In genomic region chr6:137698636-137699035, GRCh38 we compare ENCODE assay signal across 9 cellular contexts.
DNase-seq lines count a peak whose midpoint lies in the region; ATAC-seq and TF ChIP-seq lines count a peak whose summit lies in the region.
"Had no signal": no experiment of that assay in that cellular context is flagged by ENCODE, and none has a peak within 500 bp of the region (broad histone marks: within the 10 kb centered on the region; RNA-seq: fewer than 3 reads in every experiment).

No MANE protein-coding gene starts in this region.

- no peak overlapping the region for H3K4me2 ChIP-seq in hepatocyte

- H3K9me3 ChIP-seq in T-helper 17 cell (ENCODE audit: control insufficient read depth, low read length, poor library complexity, severe bottlenecking) (no peaks in the 10 kb centered on the region), hepatocyte (ENCODE audit: low read depth) (no peaks in the 10 kb centered on the region), upper lobe of right lung (no peaks in the 10 kb centered on the region)

- H3K9me3 Mint-ChIP-seq in natural killer cell treated with Interleukin-12 subunit alpha and Interleukin-12 subunit beta and Interleukin-15 and Interleukin-18, amount 100 ng/mL, for 72 hours, result no peaks in the 10 kb centered on the region
- no peaks in the 10 kb centered on the region for H3K9me3 Mint-ChIP-seq in natural killer cell
- H3K9me3 Mint-ChIP-seq: central memory CD8-positive, alpha-beta T cell had no signal

- H3K79me2 ChIP-seq in hepatocyte, result no peaks in the 10 kb centered on the region

- no peaks in the 10 kb centered on the region for H3K36me3 Mint-ChIP-seq in natural killer cell treated with Interleukin-12 subunit alpha and Interleukin-12 subunit beta and Interleukin-15 and Interleukin-18, amount 100 ng/mL, for 72 hours
- H3K36me3 Mint-ChIP-seq in natural killer cell (no peaks in the 10 kb centered on the region), T-helper 17 cell (ENCODE audit: low read depth) (no peaks in the 10 kb centered on the region)

- H3K27ac ChIP-seq in hepatocyte (peak overlapping the region; percentile 4), upper lobe of right lung (peak overlapping the region; percentile 19)

- no peaks in the 10 kb centered on the region for H3K9me2 ChIP-seq in hepatocyte (replicated peaks; ENCODE audit: insufficient read depth)

- H3K27me3 ChIP-seq in hepatocyte (no peaks in the 10 kb centered on the region), upper lobe of right lung (no peaks in the 10 kb centered on the region)

- peak; percentile 21 to 32 for ATAC-seq in natural killer cell treated with Interleukin-12 subunit alpha and Interleukin-12 subunit beta and Interleukin-15 and Interleukin-18, amount 100 ng/mL, for 72 hours
- ATAC-seq in natural killer cell (no peak), T-helper 17 cell (peak; percentile 59), upper lobe of right lung (peak; percentile 75), GM21737 (IDR thresholded peaks at IDR 0.05; ENCODE audit: unreplicated experiment) (no peak), HG03025 (IDR thresholded peaks at IDR 0.05; ENCODE audit: low FRiP score, unreplicated experiment) (no peak)

- H3K4me1 ChIP-seq in hepatocyte (ENCODE audit: insufficient read depth) (peaks cover 24% of the 10 kb centered on the region), upper lobe of right lung (peaks cover 13% of the 10 kb centered on the region)

- H3K4me1 Mint-ChIP-seq in natural killer cell treated with Interleukin-12 subunit alpha and Interleukin-12 subunit beta and Interleukin-15 and Interleukin-18, amount 100 ng/mL, for 72 hours (ENCODE audit: low read depth in 2 of 2), result peaks cover 16 to 17% of the 10 kb centered on the region in 2 donors
- H3K4me1 Mint-ChIP-seq in natural killer cell (peaks cover 11 to 12% of the 10 kb centered on the region in 2 donors), T-helper 17 cell (peaks cover 18% of the 10 kb centered on the region)

- no peak for DNase-seq in natural killer cell treated with Interleukin-12 subunit alpha and Interleukin-12 subunit beta and Interleukin-15 and Interleukin-18, amount 100 ng/mL, for 72 hours (ENCODE audit: low spot score)
- no peak for DNase-seq in natural killer cell
- DNase-seq in T-helper 17 cell, result no peak
- DNase-seq in hepatocyte (ENCODE audit: low spot score), result no peak
- DNase-seq in upper lobe of right lung, result no peak
- DNase-seq in LoVo (ENCODE audit: low spot score), result no peak

- H2AFZ ChIP-seq in hepatocyte, result no peak overlapping the region

- peaks cover 13 to 17% of the 10 kb centered on the region in 2 donors for H3K27me3 Mint-ChIP-seq in natural killer cell treated with Interleukin-12 subunit alpha and Interleukin-12 subunit beta and Interleukin-15 and Interleukin-18, amount 100 ng/mL, for 72 hours
- H3K27me3 Mint-ChIP-seq in natural killer cell (ENCODE audit: low read depth in 2 of 2), result peaks cover 27 to 30% of the 10 kb centered on the region in 2 donors
- H3K27me3 Mint-ChIP-seq in T-helper 17 cell, result peaks cover 20% of the 10 kb centered on the region

- peak overlapping the region; percentile 68 for H3K4me3 Mint-ChIP-seq in natural killer cell treated with Interleukin-12 subunit alpha and Interleukin-12 subunit beta and Interleukin-15 and Interleukin-18, amount 100 ng/mL, for 72 hours
- no peak overlapping the region for H3K4me3 Mint-ChIP-seq in natural killer cell
- peak overlapping the region; percentile 39 for H3K4me3 Mint-ChIP-seq in T-helper 17 cell
- H3K4me3 Mint-ChIP-seq: central memory CD8-positive, alpha-beta T cell had no signal

- H3K27ac Mint-ChIP-seq in natural killer cell treated with Interleukin-12 subunit alpha and Interleukin-12 subunit beta and Interleukin-15 and Interleukin-18, amount 100 ng/mL, for 72 hours, result peak overlapping the region; percentile 73 to 83
- H3K27ac Mint-ChIP-seq in natural killer cell (peak overlapping the region in 1 of 2 donors; percentile 56), T-helper 17 cell (peak overlapping the region; percentile 81)

- 60% methylated on average over 3 of the region's 3 CpGs for WGBS in hepatocyte (ENCODE audit: low lambda C conversion rate, missing lambda C conversion rate)

- intact Hi-C loops in natural killer cell (cut with micrococcal nuclease) (no loop called here), upper lobe of right lung (cut with DNase I) (no loop called here)

- H4K20me1 ChIP-seq in hepatocyte (ENCODE audit: insufficient read depth, poor library complexity, severe bottlenecking), result no peaks in the 10 kb centered on the region

- no peaks in the 10 kb centered on the region for H3K36me3 ChIP-seq in hepatocyte (replicated peaks; ENCODE audit: insufficient read depth, low read depth)
- H3K36me3 ChIP-seq in upper lobe of right lung, result no peaks in the 10 kb centered on the region

- H3K4me3 ChIP-seq in hepatocyte (no peak overlapping the region), upper lobe of right lung (no peak overlapping the region)

- TF ChIP-seq CTCF in natural killer cell (IDR thresholded peaks at IDR 0.05) (no peak), hepatocyte (IDR thresholded peaks at IDR 0.05; ENCODE audit: poor library complexity) (no peak), upper lobe of right lung (IDR thresholded peaks at IDR 0.05) (no peak)

Comparison
In these comparisons a context has a peak if more than half of its experiments do, and no peak if none do; other contexts are left out.
1. ATAC-seq: peak in natural killer cell treated with Interleukin-12 subunit alpha and Interleukin-12 subunit beta and Interleukin-15 and Interleukin-18, amount 100 ng/mL, for 72 hours (2 of 2), T-helper 17 cell (single experiment) and upper lobe of right lung (single experiment); none in natural killer cell (0 of 3), GM21737 (single experiment) and HG03025 (single experiment).